8 cellular contexts compared by ENCODE assay signal in genomic region chr9:122904466-122904822, GRCh38. TPM values are rescaled to one million over a fixed set of nuclear protein-coding genes. Genes with fewer than 3 reads are reported as not detected.
A peak's percentile ranks its signal among the peaks of the same experiment; 100 is the strongest.
DNase-seq lines count a peak whose midpoint lies in the region; ATAC-seq and TF ChIP-seq lines count a peak whose summit lies in the region.

No MANE protein-coding gene starts in this region.

- no peak for TF ChIP-seq CTCF in HFFc6 (IDR thresholded peaks at IDR 0.05)
- no peak for TF ChIP-seq CTCF in MM.1S (IDR thresholded peaks at IDR 0.05; ENCODE audit: low read length)
- TF ChIP-seq CTCF in foreskin keratinocyte (conservative IDR thresholded peaks at IDR 0.05) = no peak
- TF ChIP-seq CTCF in neutrophil (IDR thresholded peaks at IDR 0.05) = no peak

- H4K20me1 ChIP-seq in MM.1S (ENCODE audit: insufficient read depth, low read length) = no peaks in the 10 kb centered on the region

- H3F3A ChIP-seq in MM.1S (ENCODE audit: insufficient read depth, low read length) = peaks cover 22% of the 10 kb centered on the region

- peak overlapping the region; percentile 62 for H2AFZ ChIP-seq in MM.1S (ENCODE audit: low read length)

- H3K9me3 ChIP-seq in MM.1S (replicated peaks; ENCODE audit: insufficient read depth, low read length) (no peaks in the 10 kb centered on the region), neutrophil (no peaks in the 10 kb centered on the region)

- peak; percentile 80 for DNase-seq in activated CD4-positive, alpha-beta T cell treated with anti-CD3 and anti-CD28 coated beads, Interleukin-2, amount 10 ng/mL, durations not matched to agents 24 days and 14 days
- no peak for DNase-seq in activated CD4-positive, alpha-beta T cell treated with anti-CD3 and anti-CD28 coated beads for 1 hour
- DNase-seq in HFFc6 (peak; percentile 30), MM.1S (peak; percentile 49), foreskin keratinocyte (peak; percentile 10 to 31)
- no peak for DNase-seq in effector CD8-positive, alpha-beta T cell (lab: John Stamatoyannopoulos, UW)

- ATAC-seq in activated T-helper 17 cell treated with anti-CD3 and anti-CD28 coated beads, Interleukin-2, amount 50 U/mL, for 72 hours (replicated peaks) = peak; percentile 28
- ATAC-seq in foreskin keratinocyte = peak; percentile 11

- H3K36me3 Mint-ChIP-seq in activated CD4-positive, alpha-beta T cell treated with anti-CD3 and anti-CD28 coated beads, Interleukin-2, amount 10 ng/mL, durations not matched to agents 24 days and 14 days (ENCODE audit: low read depth) = peaks cover 12% of the 10 kb centered on the region
- H3K36me3 Mint-ChIP-seq in HFFc6 (ENCODE audit: low read depth) = peaks cover 13% of the 10 kb centered on the region; the same call in 1 of the 2 replicates
- peaks cover 43% of the 10 kb centered on the region for H3K36me3 Mint-ChIP-seq in activated T-helper 17 cell treated with anti-CD3 and anti-CD28 coated beads, Interleukin-2, amount 50 U/mL, for 72 hours (ENCODE audit: low read depth)

- peak overlapping the region; percentile 95 for H3K27ac Mint-ChIP-seq in activated CD4-positive, alpha-beta T cell treated with anti-CD3 and anti-CD28 coated beads, Interleukin-2, amount 10 ng/mL, durations not matched to agents 24 days and 14 days
- peak overlapping the region; percentile 93 for H3K27ac Mint-ChIP-seq in HFFc6
- H3K27ac Mint-ChIP-seq in activated T-helper 17 cell treated with anti-CD3 and anti-CD28 coated beads, Interleukin-2, amount 50 U/mL, for 72 hours = peak overlapping the region; percentile 89

- peak overlapping the region; percentile 95 for H3K4me3 Mint-ChIP-seq in activated CD4-positive, alpha-beta T cell treated with anti-CD3 and anti-CD28 coated beads, Interleukin-2, amount 10 ng/mL, durations not matched to agents 24 days and 14 days
- H3K4me3 Mint-ChIP-seq in HFFc6 = peak overlapping the region; percentile 96
- H3K4me3 Mint-ChIP-seq in activated T-helper 17 cell treated with anti-CD3 and anti-CD28 coated beads, Interleukin-2, amount 50 U/mL, for 72 hours = peak overlapping the region; percentile 84

- peaks cover 3% of the 10 kb centered on the region for H3K9me3 Mint-ChIP-seq in activated CD4-positive, alpha-beta T cell treated with anti-CD3 and anti-CD28 coated beads, Interleukin-2, amount 10 ng/mL, durations not matched to agents 24 days and 14 days
- H3K9me3 Mint-ChIP-seq in HFFc6 = no peaks in the 10 kb centered on the region
- no peaks in the 10 kb centered on the region for H3K9me3 Mint-ChIP-seq in activated T-helper 17 cell treated with anti-CD3 and anti-CD28 coated beads, Interleukin-2, amount 50 U/mL, for 72 hours

- intact Hi-C loops in activated CD4-positive, alpha-beta T cell treated with anti-CD3 and anti-CD28 coated beads, Interleukin-2, amount 10 ng/mL, durations not matched to agents 24 days and 14 days (cut with micrococcal nuclease) = no loop called here

- no peaks in the 10 kb centered on the region for H3K27me3 Mint-ChIP-seq in activated CD4-positive, alpha-beta T cell treated with anti-CD3 and anti-CD28 coated beads, Interleukin-2, amount 10 ng/mL, durations not matched to agents 24 days and 14 days
- H3K27me3 Mint-ChIP-seq in HFFc6 (ENCODE audit: insufficient read depth) = no peaks in the 10 kb centered on the region
- no peaks in the 10 kb centered on the region for H3K27me3 Mint-ChIP-seq in activated T-helper 17 cell treated with anti-CD3 and anti-CD28 coated beads, Interleukin-2, amount 50 U/mL, for 72 hours

- H3K4me1 ChIP-seq in MM.1S (ENCODE audit: low read length) (no peaks in the 10 kb centered on the region; the same call in 1 of the 2 replicates), foreskin keratinocyte (peaks cover 11% of the 10 kb centered on the region), neutrophil (ENCODE audit: control insufficient read depth in 1 of 2, insufficient read depth in 1 of 2, low read depth in 1 of 2, low read length in 1 of 2) (peaks cover 27 to 32% of the 10 kb centered on the region in 2 experiments)

- peaks cover 62% of the 10 kb centered on the region for H3K79me2 ChIP-seq in MM.1S (ENCODE audit: low read length)

- peak overlapping the region; percentile 71 for H3K27ac ChIP-seq in MM.1S (ENCODE audit: low read length)
- H3K27ac ChIP-seq in foreskin keratinocyte = peak overlapping the region; percentile 75
- H3K27ac ChIP-seq in neutrophil = peak overlapping the region; percentile 96

- H3K9ac ChIP-seq in MM.1S (ENCODE audit: low read length) = peak overlapping the region; percentile 91

- H3K4me2 ChIP-seq in MM.1S (ENCODE audit: low read depth, low read length) = peak overlapping the region; percentile 62

- peak overlapping the region; percentile 97 for H3K4me3 ChIP-seq in MM.1S (ENCODE audit: low read length)
- peak overlapping the region; percentile 82 to 93 for H3K4me3 ChIP-seq in neutrophil (ENCODE audit: low read depth in 1 of 2, low read length in 1 of 2)

- H3K36me3 ChIP-seq in MM.1S (replicated peaks; ENCODE audit: insufficient read depth, low read length) = no peaks in the 10 kb centered on the region
- H3K36me3 ChIP-seq in neutrophil = no peaks in the 10 kb centered on the region

- no peaks in the 10 kb centered on the region for H3K9me2 ChIP-seq in MM.1S (replicated peaks; ENCODE audit: insufficient read depth, low read length)

- peaks cover 21% of the 10 kb centered on the region for H3K4me1 Mint-ChIP-seq in activated CD4-positive, alpha-beta T cell treated with anti-CD3 and anti-CD28 coated beads, Interleukin-2, amount 10 ng/mL, durations not matched to agents 24 days and 14 days
- H3K4me1 Mint-ChIP-seq in HFFc6 (ENCODE audit: low read depth) = peaks cover 29% of the 10 kb centered on the region
- H3K4me1 Mint-ChIP-seq in activated T-helper 17 cell treated with anti-CD3 and anti-CD28 coated beads, Interleukin-2, amount 50 U/mL, for 72 hours = peaks cover 2% of the 10 kb centered on the region

- H3K27me3 ChIP-seq in MM.1S (replicated peaks; ENCODE audit: insufficient read depth, low read length) (no peaks in the 10 kb centered on the region), foreskin keratinocyte (no peaks in the 10 kb centered on the region), neutrophil (no peaks in the 10 kb centered on the region)

RNA-seq across cellular contexts. Expression of gene RC3H2, which starts 0.7 kb away (rescaled TPM):
- total RNA-seq in activated CD4-positive, alpha-beta T cell treated with anti-CD3 and anti-CD28 coated beads, Interleukin-2, amount 10 ng/mL, durations not matched to agents 24 days and 14 days = 39.7 and 40.2 TPM in 2 replicates
- total RNA-seq in HFFc6 (2021; fragmentation: NEBNext Ultra II Directional; extraction: Animal tissue kit (Norgen Biotek cat#: 25700)) = 10 to 100 TPM; 38.8 to 46.1 (median 41.5) TPM
- 10 to 100 TPM; 41.2 to 46.5 TPM for total RNA-seq in activated T-helper 17 cell treated with anti-CD3 and anti-CD28 coated beads, Interleukin-2, amount 50 U/mL, for 72 hours
- 39.4 and 44.8 TPM in 2 replicates for total RNA-seq in foreskin keratinocyte
- 9.3 and 9.6 TPM in 2 replicates for polyA plus RNA-seq in foreskin keratinocyte

RNA-seq across cellular contexts. Expression of gene ZBTB6, which starts 8.7 kb away (rescaled TPM):
- 10.7 and 11.6 TPM in 2 replicates for total RNA-seq in activated CD4-positive, alpha-beta T cell treated with anti-CD3 and anti-CD28 coated beads, Interleukin-2, amount 10 ng/mL, durations not matched to agents 24 days and 14 days
- 1 to 10 TPM; 7.4 to 8.5 (median 8.2) TPM for total RNA-seq in HFFc6 (2021; fragmentation: NEBNext Ultra II Directional; extraction: Animal tissue kit (Norgen Biotek cat#: 25700))
- 10 to 100 TPM; 10.2 to 14.8 TPM for total RNA-seq in activated T-helper 17 cell treated with anti-CD3 and anti-CD28 coated beads, Interleukin-2, amount 50 U/mL, for 72 hours
- total RNA-seq in foreskin keratinocyte = 9.7 and 10.3 TPM in 2 replicates
- 2.8 and 3.5 TPM in 2 replicates for polyA plus RNA-seq in foreskin keratinocyte

RNA-seq across cellular contexts. Expression of gene ZBTB26, which starts 26.9 kb away (rescaled TPM):
- 8.4 and 8.9 TPM in 2 replicates for total RNA-seq in activated CD4-positive, alpha-beta T cell treated with anti-CD3 and anti-CD28 coated beads, Interleukin-2, amount 10 ng/mL, durations not matched to agents 24 days and 14 days
- total RNA-seq in HFFc6 (2021; fragmentation: NEBNext Ultra II Directional; extraction: Animal tissue kit (Norgen Biotek cat#: 25700)) = 1 to 10 TPM; 4.1 to 5.6 (median 4.6) TPM
- total RNA-seq in activated T-helper 17 cell treated with anti-CD3 and anti-CD28 coated beads, Interleukin-2, amount 50 U/mL, for 72 hours = 10 to 100 TPM in 1 of 2 donors, 1 to 10 TPM in 1; 6.0 to 11.3 TPM
- total RNA-seq in foreskin keratinocyte = 2.2 TPM in 2 replicates
- 0.68 TPM in 2 replicates for polyA plus RNA-seq in foreskin keratinocyte

RNA-seq across cellular contexts. Expression of gene RABGAP1, which starts 36.4 kb away (rescaled TPM):
- total RNA-seq in activated CD4-positive, alpha-beta T cell treated with anti-CD3 and anti-CD28 coated beads, Interleukin-2, amount 10 ng/mL, durations not matched to agents 24 days and 14 days = 23.9 and 25.7 TPM in 2 replicates
- 10 to 100 TPM; 29.0 to 39.3 (median 33.9) TPM for total RNA-seq in HFFc6 (2021; fragmentation: NEBNext Ultra II Directional; extraction: Animal tissue kit (Norgen Biotek cat#: 25700))
- total RNA-seq in activated T-helper 17 cell treated with anti-CD3 and anti-CD28 coated beads, Interleukin-2, amount 50 U/mL, for 72 hours = 10 to 100 TPM; 35.5 to 42.4 TPM
- 29.5 and 31.9 TPM in 2 replicates for total RNA-seq in foreskin keratinocyte
- 6.8 and 8.3 TPM in 2 replicates for polyA plus RNA-seq in foreskin keratinocyte

Comparison
In these comparisons a context has a peak if more than half of its experiments do, and no peak if none do; other contexts are left out.
1. DNase-seq: peak in activated CD4-positive, alpha-beta T cell treated with anti-CD3 and anti-CD28 coated beads, Interleukin-2, amount 10 ng/mL, durations not matched to agents 24 days and 14 days (single experiment), HFFc6 (single experiment), MM.1S (single experiment) and foreskin keratinocyte (2 of 2); none in activated CD4-positive, alpha-beta T cell treated with anti-CD3 and anti-CD28 coated beads for 1 hour (single experiment) and effector CD8-positive, alpha-beta T cell (single experiment).
2. Peak in every context shown above with its lines, with median percentiles within 50 percentile points of each other: H3K27ac Mint-ChIP-seq, H3K4me3 Mint-ChIP-seq and H3K27ac ChIP-seq.